9 cellular contexts compared by ENCODE assay signal in genomic region chr7:151091431-151091830, GRCh38. TPM values are rescaled to one million over a fixed set of nuclear protein-coding genes. Genes with fewer than 3 reads are reported as not detected.
DNase-seq lines count a peak whose midpoint lies in the region; ATAC-seq and TF ChIP-seq lines count a peak whose summit lies in the region.
"Had no signal": no experiment of that assay in that cellular context is flagged by ENCODE, and none has a peak within 500 bp of the region (broad histone marks: within the 10 kb centered on the region; RNA-seq: fewer than 3 reads in every experiment).

No MANE protein-coding gene starts in this region.

- no peak overlapping the region for H3K9ac ChIP-seq in GM23248

- H3F3A ChIP-seq in GM23248 (ENCODE audit: insufficient read depth), result peaks cover 40% of the 10 kb centered on the region

- H3K4me3 ChIP-seq in AG09309 (ENCODE audit: control insufficient read depth, low read depth, low read length), result no peak overlapping the region
- no peak overlapping the region for H3K4me3 ChIP-seq in GM23248

- peaks cover 95% of the 10 kb centered on the region for H3K79me2 ChIP-seq in GM23248 (ENCODE audit: insufficient read depth)

- in situ Hi-C loops in GM23248 (cut with MboI), result no loop called here

- WGBS in GM23248 (ENCODE audit: low coverage in 1 of 2, low lambda C conversion rate in 2 of 2, missing lambda C conversion rate in 2 of 2), 2 experiments, result 57 to 61% methylated on average over 6 of the region's 6 CpGs

- DNase-seq in AG09309 (ENCODE audit: low read depth) (no peak), GM23248 (peak; percentile 42), islet precursor cell (peak; percentile 80), 8988T (no peak)
- no peak for DNase-seq in NK-92 treated with Interleukin-12 subunit alpha and Interleukin-12 subunit beta, amount 100 ng/mL, for 24 hours (lab: John Stamatoyannopoulos, UW)
- no peak for DNase-seq in activated CD8-positive, alpha-beta memory T cell treated with anti-CD3 and anti-CD28 coated beads for 24 hours
- DNase-seq: natural killer cell had no signal

- no peak overlapping the region for H3K27ac ChIP-seq in GM23248
- peak overlapping the region; percentile 97; the same call in 1 of the 2 replicates for H3K27ac ChIP-seq in VCaP

- no peaks in the 10 kb centered on the region for H3K9me2 ChIP-seq in GM23248 (ENCODE audit: insufficient read depth)

- no peaks in the 10 kb centered on the region for H3K36me3 ChIP-seq in GM23248 (ENCODE audit: low read depth)

- no peak overlapping the region for H2AFZ ChIP-seq in GM23248

- no peaks in the 10 kb centered on the region for H3K9me3 ChIP-seq in GM23248 (ENCODE audit: low read depth)

- peaks cover 23% of the 10 kb centered on the region for H3K4me1 ChIP-seq in GM23248 (ENCODE audit: insufficient read depth)

- peaks cover 8% of the 10 kb centered on the region for H4K20me1 ChIP-seq in GM23248 (ENCODE audit: insufficient read depth)

- peak; percentile 56 for TF ChIP-seq CTCF in AG09309 (IDR thresholded peaks at IDR 0.05; ENCODE audit: control insufficient read depth, insufficient read depth, low read depth, low read length, missing control alignments)
- peak; percentile 71 for TF ChIP-seq CTCF in VCaP (conservative IDR thresholded peaks at IDR 0.05)

- ATAC-seq in GM21390 (IDR thresholded peaks at IDR 0.05; ENCODE audit: unreplicated experiment), result no peak
- ATAC-seq: natural killer cell had no signal

- no peaks in the 10 kb centered on the region for H3K27me3 ChIP-seq in GM23248 (replicated peaks; ENCODE audit: insufficient read depth)

- no peak overlapping the region for H3K4me2 ChIP-seq in GM23248 (ENCODE audit: unreplicated experiment)

RNA-seq across cellular contexts. Expression of gene AGAP3, which starts 5.2 kb away (rescaled TPM):
- total RNA-seq in GM23248 (2014; rRNA removed; shearing (Covaris generic)), result 37.8 and 43.3 TPM in 2 replicates
- polyA plus RNA-seq in GM23248 (2016; fragmentation: Nextera tagmentation; extraction: Ambion mirVana), result 10.3 and 10.5 TPM in 2 replicates

RNA-seq across cellular contexts. Expression of gene TMUB1, which starts 8.1 kb away (rescaled TPM):
- 33.6 and 43.3 TPM in 2 replicates for total RNA-seq in GM23248 (2014; rRNA removed; shearing (Covaris generic))
- 19.9 and 20.4 TPM in 2 replicates for polyA plus RNA-seq in GM23248 (2016; fragmentation: Nextera tagmentation; extraction: Ambion mirVana)

RNA-seq across cellular contexts. Expression of gene FASTK, which starts 10.8 kb away (rescaled TPM):
- 141 and 145 TPM in 2 replicates for total RNA-seq in GM23248 (2014; rRNA removed; shearing (Covaris generic))
- polyA plus RNA-seq in GM23248 (2016; fragmentation: Nextera tagmentation; extraction: Ambion mirVana), result 109 and 111 TPM in 2 replicates

RNA-seq across cellular contexts. Expression of gene SLC4A2, which starts 32.0 kb away (rescaled TPM):
- 80.3 and 94.6 TPM in 2 replicates for total RNA-seq in GM23248 (2014; rRNA removed; shearing (Covaris generic))
- 59.4 and 61.2 TPM in 2 replicates for polyA plus RNA-seq in GM23248 (2016; fragmentation: Nextera tagmentation; extraction: Ambion mirVana)

RNA-seq across cellular contexts. Expression of gene CDK5, which starts 33.7 kb away (rescaled TPM):
- total RNA-seq in GM23248 (2014; rRNA removed; shearing (Covaris generic)), result 16.2 and 27.7 TPM in 2 replicates
- polyA plus RNA-seq in GM23248 (2016; fragmentation: Nextera tagmentation; extraction: Ambion mirVana), result 27.6 and 28.3 TPM in 2 replicates

Comparison
In these comparisons a context has a peak if more than half of its experiments do, and no peak if none do; other contexts are left out.
1. DNase-seq: peak in GM23248 (single experiment) and islet precursor cell (single experiment); none in AG09309 (single experiment), NK-92 treated with Interleukin-12 subunit alpha and Interleukin-12 subunit beta, amount 100 ng/mL, for 24 hours (single experiment), 8988T (single experiment) and activated CD8-positive, alpha-beta memory T cell treated with anti-CD3 and anti-CD28 coated beads for 24 hours (single experiment).